18 cellular contexts compared by ENCODE assay signal in genomic region chr7:3453398-3453797, GRCh38.
"Had no signal": no experiment of that assay in that cellular context is flagged by ENCODE, and none has a peak within 500 bp of the region (broad histone marks: within the 10 kb centered on the region; RNA-seq: fewer than 3 reads in every experiment).

No MANE protein-coding gene starts in this region.

- H3K27ac ChIP-seq: cardiac muscle cell, esophagus muscularis mucosa, gastroesophageal sphincter, ovary, psoas muscle, testis, upper lobe of right lung had no signal

- ATAC-seq: gastroesophageal sphincter; naive thymus-derived CD4-positive, alpha-beta T cell; psoas muscle; right cardiac atrium; upper lobe of right lung had no signal

- H3K27me3 ChIP-seq: cardiac muscle cell, esophagus muscularis mucosa, gastroesophageal sphincter, ovary, testis, upper lobe of right lung had no signal

- H3K9me3 ChIP-seq: ovary, psoas muscle, testis, upper lobe of right lung had no signal

- H3K4me1 ChIP-seq: esophagus muscularis mucosa, gastroesophageal sphincter, psoas muscle, testis, upper lobe of right lung had no signal

- DNase-seq: activated CD4-positive, alpha-beta memory T cell treated with anti-CD3 and anti-CD28 coated beads for 36 hours; activated CD4-positive, alpha-beta T cell treated with anti-CD3 and anti-CD28 coated beads for 4 hours; activated naive CD4-positive, alpha-beta T cell; activated naive CD8-positive, alpha-beta T cell treated with anti-CD3 and anti-CD28 coated beads for 36 hours; activated T-cell treated with anti-CD3 and anti-CD28 coated beads for 4 hours; amygdala; effector CD8-positive, alpha-beta T cell; naive thymus-derived CD4-positive, alpha-beta T cell; ovary; psoas muscle; right cardiac atrium; small intestine; stimulated activated CD4-positive, alpha-beta T cell treated with anti-CD3 and anti-CD28 coated beads, Interleukin-4, amount 100 ng/mL, for 1 hour; testis; upper lobe of right lung had no signal

- H3K36me3 ChIP-seq: cardiac muscle cell, esophagus muscularis mucosa, gastroesophageal sphincter, ovary, upper lobe of right lung had no signal

- H3K4me3 ChIP-seq: cardiac muscle cell, esophagus muscularis mucosa, gastroesophageal sphincter, ovary, psoas muscle, testis, upper lobe of right lung had no signal
